ENCODE assay signal across 1 cellular context in genomic region chr9:132154925-132155324, GRCh38.
TF ChIP-seq lines count a peak whose summit lies in the region.

No MANE protein-coding gene starts in this region.

TF ChIP-seq in H1, 55 proteins besides CTCF, POLR2A, EP300 and RAD21:
- TF ChIP-seq GABPA (IDR thresholded peaks at IDR 0.05; ENCODE audit: borderline replicate concordance, insufficient read depth, low read length) (0 out of 2 replicates have a peak, but pooled peaks have one; percentile 7), BRCA1 (IDR thresholded peaks at IDR 0.05; ENCODE audit: low read depth, low read length) (no peak), RFX5 (IDR thresholded peaks at IDR 0.05; ENCODE audit: borderline replicate concordance, low read depth, low read length) (no peak), CEBPB (IDR thresholded peaks at IDR 0.05; ENCODE audit: low read depth, low read length) (no peak), ZNF274 (IDR thresholded peaks at IDR 0.05; ENCODE audit: borderline replicate concordance, extremely low read depth, low read length) (no peak), SP4 (IDR thresholded peaks at IDR 0.05; ENCODE audit: low read length) (no peak), PHF8 (conservative IDR thresholded peaks at IDR 0.05; ENCODE audit: low read depth, low read length) (0 out of 2 replicates have a peak, but pooled peaks have one; percentile 27), SAP30 (IDR thresholded peaks at IDR 0.05; ENCODE audit: insufficient read depth, insufficient replicate concordance, low read length) (no peak), MAX (IDR thresholded peaks at IDR 0.05) (no peak), SIX5 (IDR thresholded peaks at IDR 0.05; ENCODE audit: low read depth, low read length) (no peak), MAFK (IDR thresholded peaks at IDR 0.05; ENCODE audit: low read depth, low read length) (peak; percentile 43; the same call in 1 of the 2 replicates), ATF2 (IDR thresholded peaks at IDR 0.05; ENCODE audit: low read length) (no peak), JUN (IDR thresholded peaks at IDR 0.05; ENCODE audit: low read depth, low read length) (no peak), RBBP5 (IDR thresholded peaks at IDR 0.05; ENCODE audit: borderline replicate concordance, low read depth, low read length) (0 out of 2 replicates have a peak, but pooled peaks have one; percentile 48)
